ENCODE assay signal across 20 cellular contexts in the genomic region with DNA sequence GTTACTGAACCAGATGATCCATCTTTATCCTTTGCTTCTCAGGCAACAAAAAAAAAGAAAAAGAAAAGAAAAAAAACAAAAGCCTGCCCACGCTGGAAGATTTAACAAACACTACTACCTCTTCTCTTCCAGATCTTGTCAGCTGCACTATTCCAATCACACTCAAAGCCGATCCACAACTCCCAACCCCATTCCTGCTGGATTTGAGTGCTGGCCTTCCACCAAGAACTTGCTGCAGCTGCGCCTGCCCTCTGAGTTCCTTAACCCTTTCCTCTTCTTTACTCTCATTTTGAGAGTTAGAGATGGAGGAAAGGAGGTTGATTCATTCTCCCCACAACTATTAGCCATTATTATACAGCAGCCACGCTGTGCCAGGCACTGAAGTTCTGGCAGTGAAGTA. TPM values are rescaled to one million over a fixed set of nuclear protein-coding genes. Genes with fewer than 3 reads are reported as not detected.
DNase-seq lines count a peak whose midpoint lies in the region; ATAC-seq and TF ChIP-seq lines count a peak whose summit lies in the region.
"Had no signal": no experiment of that assay in that cellular context is flagged by ENCODE, and none has a peak within 500 bp of the region (broad histone marks: within the 10 kb centered on the region; RNA-seq: fewer than 3 reads in every experiment).

No MANE protein-coding gene starts in this region.

- peak overlapping the region in 4 of 5 experiments; percentile 9 to 92 (median 64) for H3K27ac Mint-ChIP-seq in brain
- H3K27ac Mint-ChIP-seq in stimulated activated naive CD8-positive, alpha-beta T cell treated with anti-CD3 and anti-CD28 coated beads, Interleukin-15, amount 100 ng/mL, for 72 hours: no peak overlapping the region
- H3K27ac Mint-ChIP-seq in effector memory CD8-positive, alpha-beta T cell: no peak overlapping the region
- H3K27ac Mint-ChIP-seq: H9; natural killer cell treated with Interleukin-12 subunit alpha and Interleukin-12 subunit beta and Interleukin-15 and Interleukin-18, amount 100 ng/mL, for 72 hours; T-cell had no signal

- H3K27me3 Mint-ChIP-seq in brain: peaks cover 3% of the 10 kb centered on the region
- peaks cover 8% of the 10 kb centered on the region for H3K27me3 Mint-ChIP-seq in stimulated activated naive CD8-positive, alpha-beta T cell treated with anti-CD3 and anti-CD28 coated beads, Interleukin-15, amount 100 ng/mL, for 72 hours
- H3K27me3 Mint-ChIP-seq in effector memory CD8-positive, alpha-beta T cell: peaks cover 9 to 15% of the 10 kb centered on the region in 2 donors

- 27% methylated on average over 4 of the region's 4 CpGs for whole genome bisulfite sequencing in right cardiac atrium
- no CpG with 5 or more reads among the region's 4 CpGs for whole genome bisulfite sequencing in neuronal stem cell (ENCODE audit: extremely low coverage in 2 of 2, insufficient read length in 2 of 2, insufficient replicate concordance in 1 of 2), 2 donors
- WGBS in prostate gland: 18% methylated on average over 4 of the region's 4 CpGs

- H3K23ac ChIP-seq in neuronal stem cell (ENCODE audit: low read depth, low read length, poor library complexity): no peak overlapping the region

- H3K9me3 ChIP-seq in right cardiac atrium (ENCODE audit: control insufficient read depth, low read length) (no peaks in the 10 kb centered on the region), neuronal stem cell (replicated peaks in 1 of 2; ENCODE audit: control insufficient read depth in 2 of 2, insufficient read depth in 1 of 2, low read depth in 1 of 2, low read length in 2 of 2) (peaks cover 0 to 1% of the 10 kb centered on the region in 2 donors), prostate gland (no peaks in the 10 kb centered on the region)
- H3K9me3 ChIP-seq: BE2C, breast epithelium, psoas muscle, uterus had no signal

- H2BK12ac ChIP-seq in neuronal stem cell (ENCODE audit: low read length): no peak overlapping the region

- H3K4me1 ChIP-seq in right cardiac atrium (ENCODE audit: control insufficient read depth, insufficient read depth, low read length): no peaks in the 10 kb centered on the region
- no peaks in the 10 kb centered on the region for H3K4me1 ChIP-seq in neuronal stem cell (ENCODE audit: control insufficient read depth in 2 of 2, insufficient read depth in 1 of 2, low read depth in 1 of 2, low read length in 2 of 2)
- H3K4me1 ChIP-seq in prostate gland (replicated peaks): no peaks in the 10 kb centered on the region
- H3K4me1 ChIP-seq: BE2C, breast epithelium, psoas muscle, uterus had no signal

- no peak overlapping the region for H3K27ac ChIP-seq in right cardiac atrium (ENCODE audit: low read length)
- no peak overlapping the region for H3K27ac ChIP-seq in neuronal stem cell (replicated peaks; ENCODE audit: low read length)
- H3K27ac ChIP-seq in prostate gland: no peak overlapping the region
- H3K27ac ChIP-seq: breast epithelium, psoas muscle had no signal

- no peak overlapping the region for H2BK15ac ChIP-seq in neuronal stem cell (ENCODE audit: low read length)

- H3K4ac ChIP-seq in neuronal stem cell (ENCODE audit: low read length): no peak overlapping the region

- TF ChIP-seq CTCF in brain (conservative IDR thresholded peaks at IDR 0.05) (no peak), prostate gland (IDR thresholded peaks at IDR 0.05) (no peak)

- no peak overlapping the region for H3K4me2 ChIP-seq in neuronal stem cell (ENCODE audit: insufficient read depth, low read length, poor library complexity, severe bottlenecking)

- no peak overlapping the region for H2AK5ac ChIP-seq in neuronal stem cell (ENCODE audit: low read depth, low read length)

- H3K18ac ChIP-seq in neuronal stem cell (ENCODE audit: low read length): no peak overlapping the region

- no peak overlapping the region for H4K91ac ChIP-seq in neuronal stem cell (ENCODE audit: low read depth, low read length, poor library complexity)

- H3K4me1 Mint-ChIP-seq in brain: peaks cover 19% of the 10 kb centered on the region
- H3K4me1 Mint-ChIP-seq in stimulated activated naive CD8-positive, alpha-beta T cell treated with anti-CD3 and anti-CD28 coated beads, Interleukin-15, amount 100 ng/mL, for 72 hours: no peaks in the 10 kb centered on the region
- no peaks in the 10 kb centered on the region for H3K4me1 Mint-ChIP-seq in effector memory CD8-positive, alpha-beta T cell (ENCODE audit: low read depth in 2 of 2)
- H3K4me1 Mint-ChIP-seq: T-cell had no signal

- H3K36me3 ChIP-seq in neuronal stem cell (replicated peaks in 1 of 2; ENCODE audit: control insufficient read depth in 2 of 2, insufficient read depth in 2 of 2, low read length in 2 of 2): no peaks in the 10 kb centered on the region
- H3K36me3 ChIP-seq in prostate gland: no peaks in the 10 kb centered on the region
- H3K36me3 ChIP-seq: BE2C, breast epithelium, uterus had no signal

- no peak overlapping the region for H3K9ac ChIP-seq in neuronal stem cell (ENCODE audit: low read depth, low read length, poor library complexity)

- peak overlapping the region in 3 of 5 experiments; percentile 1 to 36 (median 29) for H3K4me3 Mint-ChIP-seq in brain
- H3K4me3 Mint-ChIP-seq in stimulated activated naive CD8-positive, alpha-beta T cell treated with anti-CD3 and anti-CD28 coated beads, Interleukin-15, amount 100 ng/mL, for 72 hours: no peak overlapping the region
- H3K4me3 Mint-ChIP-seq in effector memory CD8-positive, alpha-beta T cell: no peak overlapping the region
- H3K4me3 Mint-ChIP-seq: H9; natural killer cell treated with Interleukin-12 subunit alpha and Interleukin-12 subunit beta and Interleukin-15 and Interleukin-18, amount 100 ng/mL, for 72 hours; T-cell had no signal

- H3K4me3 ChIP-seq in right cardiac atrium (ENCODE audit: low read length) (no peak overlapping the region), neuronal stem cell (ENCODE audit: low read length in 2 of 2) (no peak overlapping the region), prostate gland (no peak overlapping the region)
- H3K4me3 ChIP-seq: breast epithelium, psoas muscle, skin epidermis, uterus had no signal

- ATAC-seq in right cardiac atrium: peak; percentile 46 to 73
- no peak for ATAC-seq in stimulated activated naive CD8-positive, alpha-beta T cell treated with anti-CD3 and anti-CD28 coated beads, Interleukin-15, amount 100 ng/mL, for 72 hours
- no peak for ATAC-seq in effector memory CD8-positive, alpha-beta T cell (replicated peaks)
- ATAC-seq: natural killer cell treated with Interleukin-12 subunit alpha and Interleukin-12 subunit beta and Interleukin-15 and Interleukin-18, amount 100 ng/mL, for 72 hours; Panc1; psoas muscle; T-cell had no signal

- no peaks in the 10 kb centered on the region for H3K27me3 ChIP-seq in right cardiac atrium (ENCODE audit: control insufficient read depth, insufficient read depth)
- no peaks in the 10 kb centered on the region for H3K27me3 ChIP-seq in neuronal stem cell (ENCODE audit: control insufficient read depth in 3 of 3, insufficient read depth in 3 of 3, low read depth in 1 of 3, low read length in 3 of 3)
- H3K27me3 ChIP-seq in prostate gland (replicated peaks; ENCODE audit: insufficient read depth): no peaks in the 10 kb centered on the region
- H3K27me3 ChIP-seq: BE2C, breast epithelium, uterus had no signal

- DNase-seq in AG20443 (ENCODE audit: low spot score) (peak; percentile 24), right cardiac atrium (peak in 2 of 3 donors; percentile 65 to 76), neuronal stem cell (ENCODE audit: low spot score) (no peak), T-helper 1 cell (no peak), prostate gland (ENCODE audit: low spot score) (no peak)
- DNase-seq in stimulated activated naive CD8-positive, alpha-beta T cell treated with anti-CD3 and anti-CD28 coated beads, Interleukin-15, amount 100 ng/mL, for 72 hours: no peak
- DNase-seq in effector memory CD8-positive, alpha-beta T cell: no peak
- DNase-seq: activated T-cell treated with anti-CD3 and anti-CD28 coated beads, Interleukin-2, amount 50 U/mL, for 1 hour; BE2C; H9; NCI-H510A; psoas muscle; T-cell had no signal

- no peak overlapping the region for H2BK5ac ChIP-seq in neuronal stem cell (ENCODE audit: low read length)

- no peak overlapping the region for H2BK120ac ChIP-seq in neuronal stem cell (ENCODE audit: low read depth, low read length)

- intact Hi-C loops in right cardiac atrium (cut with DNase I) (no loop called here), prostate gland (cut with DNase I) (loop anchor here (5.0 kb wide), 1 partner anchor 87 kb away; no protein-coding TSS in a partner anchor)

- no peaks in the 10 kb centered on the region for H3K79me1 ChIP-seq in neuronal stem cell (ENCODE audit: low read depth, low read length)

- H3K14ac ChIP-seq in neuronal stem cell (ENCODE audit: low read length): no peak overlapping the region

- H4K8ac ChIP-seq in neuronal stem cell (ENCODE audit: low read depth, low read length): no peak overlapping the region

- TF ChIP-seq POLR2A in prostate gland (IDR thresholded peaks at IDR 0.05): no peak

- H3K36me3 Mint-ChIP-seq in brain: no peaks in the 10 kb centered on the region
- no peaks in the 10 kb centered on the region for H3K36me3 Mint-ChIP-seq in effector memory CD8-positive, alpha-beta T cell (ENCODE audit: insufficient read depth)
- H3K36me3 Mint-ChIP-seq: T-cell had no signal

- H2AFZ ChIP-seq in neuronal stem cell (ENCODE audit: low read length): peak overlapping the region; percentile 51

- H3K9me3 Mint-ChIP-seq in brain: peaks cover 7 to 24% (median 14%) of the 10 kb centered on the region in 5 experiments
- no peaks in the 10 kb centered on the region for H3K9me3 Mint-ChIP-seq in stimulated activated naive CD8-positive, alpha-beta T cell treated with anti-CD3 and anti-CD28 coated beads, Interleukin-15, amount 100 ng/mL, for 72 hours
- H3K9me3 Mint-ChIP-seq in effector memory CD8-positive, alpha-beta T cell: peaks cover 0 to 4% of the 10 kb centered on the region in 2 donors
- H3K9me3 Mint-ChIP-seq: natural killer cell treated with Interleukin-12 subunit alpha and Interleukin-12 subunit beta and Interleukin-15 and Interleukin-18, amount 100 ng/mL, for 72 hours had no signal

RNA-seq across cellular contexts. Expression of gene ITGA8, which starts 16.0 kb away (rescaled TPM):
- polyA plus RNA-seq in brain (ENCODE audit: insufficient read depth, low read depth, low replicate concordance): 1.6 TPM
- 1 to 10 TPM; 3.7 to 8.8 (median 5.6) TPM for total RNA-seq in right cardiac atrium
- polyA plus RNA-seq in right cardiac atrium: 5.5 TPM
- not detected for polyA plus RNA-seq in neuronal stem cell (2013, experiment 1 of 2)
- not detected for polyA plus RNA-seq in neuronal stem cell (2013, experiment 2 of 2)
- 10 to 100 TPM; 10.3 to 11.2 TPM for total RNA-seq in prostate gland
- total RNA-seq: A673; H9; natural killer cell treated with Interleukin-12 subunit alpha and Interleukin-12 subunit beta and Interleukin-15 and Interleukin-18, amount 100 ng/mL, for 72 hours had no signal

Comparison
In these comparisons a context has a peak if more than half of its experiments do, and no peak if none do; other contexts are left out.
1. DNase-seq: peak in AG20443 (single experiment) and right cardiac atrium (2 of 3); none in neuronal stem cell (single experiment), T-helper 1 cell (0 of 5), prostate gland (single experiment), stimulated activated naive CD8-positive, alpha-beta T cell treated with anti-CD3 and anti-CD28 coated beads, Interleukin-15, amount 100 ng/mL, for 72 hours (0 of 2) and effector memory CD8-positive, alpha-beta T cell (0 of 3).
2. H3K27ac Mint-ChIP-seq: peak in brain (4 of 5); none in stimulated activated naive CD8-positive, alpha-beta T cell treated with anti-CD3 and anti-CD28 coated beads, Interleukin-15, amount 100 ng/mL, for 72 hours (0 of 2) and effector memory CD8-positive, alpha-beta T cell (0 of 2).
3. H3K4me3 Mint-ChIP-seq: peak in brain (3 of 5); none in stimulated activated naive CD8-positive, alpha-beta T cell treated with anti-CD3 and anti-CD28 coated beads, Interleukin-15, amount 100 ng/mL, for 72 hours (0 of 2) and effector memory CD8-positive, alpha-beta T cell (0 of 2).
4. ATAC-seq: peak in right cardiac atrium (2 of 2); none in stimulated activated naive CD8-positive, alpha-beta T cell treated with anti-CD3 and anti-CD28 coated beads, Interleukin-15, amount 100 ng/mL, for 72 hours (single experiment) and effector memory CD8-positive, alpha-beta T cell (single experiment).